Comparison of ENCODE assay signal across 1 cellular context in genomic region chr5:96870094-96871021, GRCh38.
TF ChIP-seq lines count a peak whose summit lies in the region.

No MANE protein-coding gene starts in this region.

TF ChIP-seq in GM12878, 131 proteins besides CTCF, POLR2A, EP300 and RAD21 (continued from another document):
- TF ChIP-seq RELB (IDR thresholded peaks at IDR 0.05; ENCODE audit: low read depth) = 0 out of 2 replicates have a peak, but pooled peaks have one; percentile 39
- TF ChIP-seq YY1 (IDR thresholded peaks at IDR 0.05; ENCODE audit: low read depth, low read length) = no peak
- TF ChIP-seq CBFB (IDR thresholded peaks at IDR 0.05; ENCODE audit: low read depth) = 0 out of 2 replicates have a peak, but pooled peaks have one; percentile 25
- TF ChIP-seq NR2C1 (IDR thresholded peaks at IDR 0.05) = no peak
- TF ChIP-seq POU2F2 (IDR thresholded peaks at IDR 0.05; ENCODE audit: borderline replicate concordance, low read depth, low read length) = 0 out of 3 replicates have a peak, but pooled peaks have one; percentile 61
- TF ChIP-seq RUNX3 (IDR thresholded peaks at IDR 0.05; ENCODE audit: low read length) = peak; percentile 37; the same call in 1 of the 2 replicates
- TF ChIP-seq MYB (IDR thresholded peaks at IDR 0.05; ENCODE audit: borderline replicate concordance, low read depth, low read length) = no peak
- no peak for TF ChIP-seq ZNF622 (IDR thresholded peaks at IDR 0.05)
- 0 out of 2 replicates have a peak, but pooled peaks have one; percentile 20 for TF ChIP-seq NFIC (IDR thresholded peaks at IDR 0.05; ENCODE audit: low read depth, low read length)
- no peak for TF ChIP-seq BMI1 (IDR thresholded peaks at IDR 0.05; ENCODE audit: borderline replicate concordance)
- no peak for TF ChIP-seq IKZF1 (conservative IDR thresholded peaks at IDR 0.05)
- TF ChIP-seq HCFC1 (IDR thresholded peaks at IDR 0.05; ENCODE audit: low read length) = no peak
- TF ChIP-seq IKZF2 (IDR thresholded peaks at IDR 0.05) = 0 out of 4 replicates have a peak, but pooled peaks of 1 of the 2 experiments have one; percentile 13
- peak; percentile 49; the same call in 1 of the 2 replicates for TF ChIP-seq CREM (IDR thresholded peaks at IDR 0.05; ENCODE audit: low read depth)
- no peak for TF ChIP-seq LARP7 (IDR thresholded peaks at IDR 0.05)
- TF ChIP-seq TCF7 (IDR thresholded peaks at IDR 0.05; ENCODE audit: borderline replicate concordance) = no peak
- TF ChIP-seq DPF2 (IDR thresholded peaks at IDR 0.05) = no peak
- no peak for TF ChIP-seq EGR1 (IDR thresholded peaks at IDR 0.05; ENCODE audit: borderline replicate concordance in 1 of 2, low read depth in 2 of 2, low read length in 2 of 2)
- no peak for TF ChIP-seq ZBTB4 (CRISPR knock-in tag; IDR thresholded peaks at IDR 0.05)
- no peak for TF ChIP-seq USF1 (IDR thresholded peaks at IDR 0.05; ENCODE audit: borderline replicate concordance, extremely low read length, insufficient read depth, low read depth, low read length)
- no peak for TF ChIP-seq NFXL1 (IDR thresholded peaks at IDR 0.05; ENCODE audit: borderline replicate concordance)
- TF ChIP-seq SPI1 (IDR thresholded peaks at IDR 0.05; ENCODE audit: borderline replicate concordance, insufficient read depth, low read depth, low read length) = no peak
- TF ChIP-seq E2F4 (IDR thresholded peaks at IDR 0.05; ENCODE audit: low read depth, low read length) = no peak
- TF ChIP-seq HDAC6 (IDR thresholded peaks at IDR 0.05; ENCODE audit: unreplicated experiment) = no peak
- TF ChIP-seq PML (IDR thresholded peaks at IDR 0.05; ENCODE audit: low read length) = no peak; the same call in 1 of the 2 replicates
- no peak for TF ChIP-seq GATAD2B (conservative IDR thresholded peaks at IDR 0.05; ENCODE audit: low read depth)
- no peak for TF ChIP-seq NBN (IDR thresholded peaks at IDR 0.05)
- no peak for TF ChIP-seq ESRRA (IDR thresholded peaks at IDR 0.05; ENCODE audit: low read length)
- 0 out of 2 replicates have a peak, but pooled peaks have one; percentile 6 for TF ChIP-seq EED (IDR thresholded peaks at IDR 0.05; ENCODE audit: low read depth)
- no peak for TF ChIP-seq SKIL (IDR thresholded peaks at IDR 0.05; ENCODE audit: low read depth, poor library complexity, severe bottlenecking)
- peak; percentile 41; the same call in 1 of the 2 replicates for TF ChIP-seq PKNOX1 (IDR thresholded peaks at IDR 0.05)
- no peak for TF ChIP-seq FOXK2 (IDR thresholded peaks at IDR 0.05)
- no peak for TF ChIP-seq BACH1 (IDR thresholded peaks at IDR 0.05; ENCODE audit: borderline replicate concordance)
- no peak for TF ChIP-seq SUZ12 (IDR thresholded peaks at IDR 0.05; ENCODE audit: unreplicated experiment)
- TF ChIP-seq MXI1 (IDR thresholded peaks at IDR 0.05; ENCODE audit: low read depth, low read length) = peak; percentile 42; the same call in 1 of the 2 replicates
- TF ChIP-seq CUX1 (IDR thresholded peaks at IDR 0.05; ENCODE audit: insufficient replicate concordance, low read depth, low read length) = no peak
- no peak for TF ChIP-seq RBBP5 (conservative IDR thresholded peaks at IDR 0.05)
- no peak for TF ChIP-seq NR2F1 (conservative IDR thresholded peaks at IDR 0.05)
- no peak for TF ChIP-seq WRNIP1 (IDR thresholded peaks at IDR 0.05; ENCODE audit: borderline replicate concordance, low read depth, low read length)
- no peak for TF ChIP-seq CBX5 (IDR thresholded peaks at IDR 0.05; ENCODE audit: low read depth)
- TF ChIP-seq RELA (IDR thresholded peaks at IDR 0.05; ENCODE audit: borderline replicate concordance, partially characterized antibody) = no peak
- TF ChIP-seq FOXM1 (IDR thresholded peaks at IDR 0.05; ENCODE audit: low read depth, low read length) = 0 out of 2 replicates have a peak, but pooled peaks have one; percentile 28
- TF ChIP-seq MTA3 (IDR thresholded peaks at IDR 0.05; ENCODE audit: borderline replicate concordance, low read length) = peak; percentile 80; the same call in 1 of the 2 replicates
- 0 out of 2 replicates have a peak, but pooled peaks have one; percentile 2 for TF ChIP-seq POLR2AphosphoS5 (IDR thresholded peaks at IDR 0.05; ENCODE audit: low read length)
